1 cellular context compared by ENCODE assay signal in genomic region chr5:179827684-179828083, GRCh38.
TF ChIP-seq lines count a peak whose summit lies in the region.

No MANE protein-coding gene starts in this region.

TF ChIP-seq in WTC11, 78 proteins besides CTCF, POLR2A, EP300 and RAD21 (continued from another document):
- no peak for TF ChIP-seq ZNF532 (CRISPR knock-in tag; IDR thresholded peaks at IDR 0.05; ENCODE audit: borderline replicate concordance)
- TF ChIP-seq MXD4 (CRISPR knock-in tag; IDR thresholded peaks at IDR 0.05; ENCODE audit: borderline replicate concordance), result no peak
- no peak for TF ChIP-seq MLX (CRISPR knock-in tag; IDR thresholded peaks at IDR 0.05)
- no peak for TF ChIP-seq NR3C1 (CRISPR knock-in tag; conservative IDR thresholded peaks at IDR 0.05; ENCODE audit: low read depth)
- no peak for TF ChIP-seq JUN (CRISPR knock-in tag; IDR thresholded peaks at IDR 0.05)
